In the genomic region with DNA sequence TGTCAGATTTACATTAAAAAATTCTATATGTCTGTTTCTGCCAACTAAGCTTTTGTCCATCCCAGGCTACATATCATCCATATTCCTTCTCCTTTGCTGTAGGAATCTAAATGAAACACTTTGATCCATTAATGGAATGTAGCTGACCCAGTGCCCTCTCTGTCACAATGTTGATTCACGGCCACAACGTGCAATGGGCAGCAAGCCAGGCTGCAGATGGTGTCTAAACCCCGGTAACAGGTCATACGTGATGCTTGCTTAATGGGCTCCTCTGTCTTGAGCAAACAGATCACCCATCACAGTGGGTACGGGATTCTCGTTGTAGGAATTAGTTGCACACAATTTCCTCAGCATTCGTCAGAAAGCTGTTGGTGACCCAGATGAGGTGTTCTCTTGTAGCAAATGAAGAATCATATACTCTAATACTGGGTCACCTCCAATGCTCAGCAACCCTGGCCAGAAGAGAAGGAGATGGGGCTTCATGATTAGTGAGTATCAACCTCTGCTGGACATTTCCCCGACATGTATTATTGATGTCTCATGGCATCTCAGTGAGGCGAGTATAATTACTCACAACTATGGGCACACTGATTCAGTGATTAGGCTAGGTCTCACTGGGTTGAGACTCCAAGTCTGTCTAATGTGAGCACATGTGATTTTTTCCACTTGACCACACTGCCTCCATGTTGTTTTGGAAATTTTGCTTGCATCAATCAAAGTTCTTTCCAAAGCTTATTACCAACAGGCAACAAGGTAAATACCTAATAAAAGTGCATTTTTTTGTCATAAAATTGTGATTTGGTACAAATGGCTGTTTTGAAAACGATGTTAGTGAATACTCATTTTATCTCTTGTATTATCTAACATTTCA, we compare ENCODE assay signal across 23 cellular contexts. TPM values are rescaled to one million over a fixed set of nuclear protein-coding genes. Genes with fewer than 3 reads are reported as not detected.
A peak's percentile ranks its signal among the peaks of the same experiment; 100 is the strongest.
DNase-seq lines count a peak whose midpoint lies in the region; ATAC-seq, FAIRE-seq and TF ChIP-seq lines count a peak whose summit lies in the region.
"Had no signal": no experiment of that assay in that cellular context is flagged by ENCODE, and none has a peak within 500 bp of the region (broad histone marks: within the 10 kb centered on the region; RNA-seq: fewer than 3 reads in every experiment).

No MANE protein-coding gene starts in this region.

- peaks cover 12% of the 10 kb centered on the region for H3K9me3 Mint-ChIP-seq in type B pancreatic cell
- H3K9me3 Mint-ChIP-seq: activated T-helper 17 cell treated with anti-CD3 and anti-CD28 coated beads, Interleukin-2, amount 50 U/mL, for 72 hours; memory B cell had no signal

- H3K4me2 ChIP-seq in A549 = peak overlapping the region; percentile 70

- H3K4me3 ChIP-seq in A549 (no peak overlapping the region), fibroblast of mammary gland (ENCODE audit: control insufficient read depth, low read depth, low read length) (no peak overlapping the region)
- H3K4me3 ChIP-seq: GM23248, SJSA1, stomach had no signal

- H3K27ac Mint-ChIP-seq in type B pancreatic cell = no peak overlapping the region
- H3K27ac Mint-ChIP-seq: activated T-helper 17 cell treated with anti-CD3 and anti-CD28 coated beads, Interleukin-2, amount 50 U/mL, for 72 hours; CD14-positive monocyte; memory B cell; naive B cell had no signal

- no peaks in the 10 kb centered on the region for H3K36me3 Mint-ChIP-seq in type B pancreatic cell
- H3K36me3 Mint-ChIP-seq: CD14-positive monocyte, memory B cell had no signal

- TF ChIP-seq CTCF in A549 (IDR thresholded peaks at IDR 0.05) (no peak), fibroblast of mammary gland (conservative IDR thresholded peaks at IDR 0.05; ENCODE audit: control insufficient read depth, insufficient read depth, low read depth, low read length) (no peak), type B pancreatic cell (conservative IDR thresholded peaks at IDR 0.05) (no peak)

- no peaks in the 10 kb centered on the region for H3K4me1 Mint-ChIP-seq in type B pancreatic cell (ENCODE audit: unreplicated experiment)
- H3K4me1 Mint-ChIP-seq: activated T-helper 17 cell treated with anti-CD3 and anti-CD28 coated beads, Interleukin-2, amount 50 U/mL, for 72 hours; CD14-positive monocyte; memory B cell; naive B cell had no signal

- peak; percentile 91 to 96 for ATAC-seq in A549
- ATAC-seq in HG03139 (IDR thresholded peaks at IDR 0.05; ENCODE audit: unreplicated experiment) = no peak
- ATAC-seq: activated T-helper 17 cell treated with anti-CD3 and anti-CD28 coated beads, Interleukin-2, amount 50 U/mL, for 72 hours; esophagus mucosa had no signal

- WGBS in A549 (ENCODE audit: missing lambda C conversion rate) = 19% methylated on average over 10 of the region's 10 CpGs

- DNase-seq in A549 (ENCODE audit: low read depth in 1 of 2, low spot score in 1 of 2) = peak; percentile 65 to 91
- peak; percentile 92 for DNase-seq in HT-29 (ENCODE audit: low spot score)
- peak; percentile 77 for DNase-seq in RPMI7951 (ENCODE audit: low read depth)
- DNase-seq in fibroblast of mammary gland (ENCODE audit: low read depth) = peak; percentile 47
- no peak for DNase-seq in SW 1271 (lab: John Stamatoyannopoulos, UW)
- no peak for DNase-seq in NCI-H146 treated with DMSO at 0.1 percent for 48 hours (lab: John Stamatoyannopoulos, UW; ENCODE audit: unreplicated experiment)
- no peak for DNase-seq in type B pancreatic cell (ENCODE audit: extremely low spot score, unreplicated experiment)
- DNase-seq: caudate nucleus, DND-41, glutamatergic neuron, GM23248, KBM-7, naive B cell, stomach, T1000 had no signal

- H3K4me1 ChIP-seq in A549 = peaks cover 71% of the 10 kb centered on the region
- H3K4me1 ChIP-seq: parathyroid adenoma, stomach had no signal

- CTCF ChIA-PET in A549 (lab: Yijun Ruan, JAX) = interaction anchor here (0.6 to 1.9 kb wide), 10 partner anchors 9 to 93 kb away, joined by 3 to 7 read pairs (median 3); no protein-coding TSS in a partner anchor

- H3K9me3 ChIP-seq in A549 = peaks cover 12% of the 10 kb centered on the region; the same call in 2 of the 3 replicates
- H3K9me3 ChIP-seq: SJSA1 had no signal

- TF ChIP-seq EP300 in A549 (IDR thresholded peaks at IDR 0.05) = peak; percentile 91 to 97; a peak in 4 of 5 replicates

- H3K27me3 Mint-ChIP-seq in type B pancreatic cell = no peaks in the 10 kb centered on the region

- POLR2A ChIA-PET in A549 (lab: Yijun Ruan, JAX) = interaction anchor here (1.0 to 6.4 kb wide), 4 partner anchors 9 to 57 kb away, joined by 3 to 57 read pairs (median 5); a partner anchor contains a TSS

- FAIRE-seq in A549 (lab: Jason Lieb, UNC) = peak; percentile 100
- FAIRE-seq: GM18507 had no signal

- TF ChIP-seq RAD21 in A549 (conservative IDR thresholded peaks at IDR 0.05 in 1 of 2, IDR thresholded peaks at IDR 0.05 in 1 of 2) = peak in 1 of 2 experiments; percentile 54; a peak in 2 of 5 replicates

- H3K4me3 Mint-ChIP-seq in type B pancreatic cell = no peak overlapping the region
- H3K4me3 Mint-ChIP-seq: activated T-helper 17 cell treated with anti-CD3 and anti-CD28 coated beads, Interleukin-2, amount 50 U/mL, for 72 hours; CD14-positive monocyte; memory B cell; naive B cell had no signal

- H3K27ac ChIP-seq in A549 = peak overlapping the region; percentile 87 to 99
- H3K27ac ChIP-seq: GM23248, parathyroid adenoma, SJSA1, stomach had no signal

- no peak for TF ChIP-seq POLR2A in A549 (IDR thresholded peaks at IDR 0.05; ENCODE audit: low read length)

TF ChIP-seq in A549, 52 proteins besides CTCF, POLR2A, EP300 and RAD21 (continues in another document):
- TF ChIP-seq, protein P1, sequence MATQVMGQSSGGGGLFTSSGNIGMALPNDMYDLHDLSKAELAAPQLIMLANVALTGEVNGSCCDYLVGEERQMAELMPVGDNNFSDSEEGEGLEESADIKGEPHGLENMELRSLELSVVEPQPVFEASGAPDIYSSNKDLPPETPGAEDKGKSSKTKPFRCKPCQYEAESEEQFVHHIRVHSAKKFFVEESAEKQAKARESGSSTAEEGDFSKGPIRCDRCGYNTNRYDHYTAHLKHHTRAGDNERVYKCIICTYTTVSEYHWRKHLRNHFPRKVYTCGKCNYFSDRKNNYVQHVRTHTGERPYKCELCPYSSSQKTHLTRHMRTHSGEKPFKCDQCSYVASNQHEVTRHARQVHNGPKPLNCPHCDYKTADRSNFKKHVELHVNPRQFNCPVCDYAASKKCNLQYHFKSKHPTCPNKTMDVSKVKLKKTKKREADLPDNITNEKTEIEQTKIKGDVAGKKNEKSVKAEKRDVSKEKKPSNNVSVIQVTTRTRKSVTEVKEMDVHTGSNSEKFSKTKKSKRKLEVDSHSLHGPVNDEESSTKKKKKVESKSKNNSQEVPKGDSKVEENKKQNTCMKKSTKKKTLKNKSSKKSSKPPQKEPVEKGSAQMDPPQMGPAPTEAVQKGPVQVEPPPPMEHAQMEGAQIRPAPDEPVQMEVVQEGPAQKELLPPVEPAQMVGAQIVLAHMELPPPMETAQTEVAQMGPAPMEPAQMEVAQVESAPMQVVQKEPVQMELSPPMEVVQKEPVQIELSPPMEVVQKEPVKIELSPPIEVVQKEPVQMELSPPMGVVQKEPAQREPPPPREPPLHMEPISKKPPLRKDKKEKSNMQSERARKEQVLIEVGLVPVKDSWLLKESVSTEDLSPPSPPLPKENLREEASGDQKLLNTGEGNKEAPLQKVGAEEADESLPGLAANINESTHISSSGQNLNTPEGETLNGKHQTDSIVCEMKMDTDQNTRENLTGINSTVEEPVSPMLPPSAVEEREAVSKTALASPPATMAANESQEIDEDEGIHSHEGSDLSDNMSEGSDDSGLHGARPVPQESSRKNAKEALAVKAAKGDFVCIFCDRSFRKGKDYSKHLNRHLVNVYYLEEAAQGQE (IDR thresholded peaks at IDR 0.05) = no peak
- TF ChIP-seq KDM5A (IDR thresholded peaks at IDR 0.05) (no peak), POLR2AphosphoS2 (conservative IDR thresholded peaks at IDR 0.05; ENCODE audit: low read length) (no peak), BHLHE40 (IDR thresholded peaks at IDR 0.05; ENCODE audit: low read depth, low read length) (no peak), EHF (CRISPR knock-in tag; IDR thresholded peaks at IDR 0.05) (peak; percentile 100), FOXS1 (CRISPR knock-in tag; IDR thresholded peaks at IDR 0.05) (peak; percentile 99), ZC3H11A (IDR thresholded peaks at IDR 0.05) (no peak), RFX5 (IDR thresholded peaks at IDR 0.05) (no peak), HOXB13 (CRISPR knock-in tag; IDR thresholded peaks at IDR 0.05; ENCODE audit: low read depth) (peak; percentile 100), MAZ (IDR thresholded peaks at IDR 0.05; ENCODE audit: borderline replicate concordance, low read depth, low read length) (no peak), RNF2 (IDR thresholded peaks at IDR 0.05; ENCODE audit: borderline replicate concordance, low read depth) (no peak)
- TF ChIP-seq, protein P2, sequence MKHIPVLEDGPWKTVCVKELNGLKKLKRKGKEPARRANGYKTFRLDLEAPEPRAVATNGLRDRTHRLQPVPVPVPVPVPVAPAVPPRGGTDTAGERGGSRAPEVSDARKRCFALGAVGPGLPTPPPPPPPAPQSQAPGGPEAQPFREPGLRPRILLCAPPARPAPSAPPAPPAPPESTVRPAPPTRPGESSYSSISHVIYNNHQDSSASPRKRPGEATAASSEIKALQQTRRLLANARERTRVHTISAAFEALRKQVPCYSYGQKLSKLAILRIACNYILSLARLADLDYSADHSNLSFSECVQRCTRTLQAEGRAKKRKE (CRISPR knock-in tag; IDR thresholded peaks at IDR 0.05; ENCODE audit: low read depth) = peak; percentile 100
- TF ChIP-seq, protein P3, sequence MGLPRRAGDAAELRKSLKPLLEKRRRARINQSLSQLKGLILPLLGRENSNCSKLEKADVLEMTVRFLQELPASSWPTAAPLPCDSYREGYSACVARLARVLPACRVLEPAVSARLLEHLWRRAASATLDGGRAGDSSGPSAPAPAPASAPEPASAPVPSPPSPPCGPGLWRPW (IDR thresholded peaks at IDR 0.05) = peak; percentile 61; the same call in 1 of the 2 replicates

RNA-seq across cellular contexts. Expression of a gene that starts 12.9 kb away (rescaled TPM):
- polyA plus RNA-seq in A549 (2011; rRNA removed) (582 and 623 TPM in 2 replicates), A549 (2017; fragmentation: RNase III; extraction: RNeasy Plus Mini Kit Qiagen cat#74134 plus additional on column Dnase treatment) (266 to 276 TPM (median 272 TPM) in 3 replicates)
- polyA plus RNA-seq in A549 (2012; cell fraction: cytosol; rRNA removed) = 93.1 and 105 TPM in 2 replicates
- polyA plus RNA-seq in A549 (2012; cell fraction: nucleus; rRNA removed) = 87.3 and 98.2 TPM in 2 replicates
- 413 and 418 TPM in 2 replicates for polyA minus RNA-seq in A549 (2011; rRNA and poly(A)+ RNA removed)
- total RNA-seq in HT-29 (2014; rRNA removed; shearing (Covaris generic)) = 104 TPM in 2 replicates
- 245 and 306 TPM in 2 replicates for total RNA-seq in RPMI7951 (2014; rRNA removed; shearing (Covaris generic))
- 29.2 and 51.2 TPM in 2 replicates for total RNA-seq in type B pancreatic cell (ENCODE audit: low replicate concordance)

Comparison
In these comparisons a context has a peak if more than half of its experiments do, and no peak if none do; other contexts are left out.
1. DNase-seq: peak in A549 (2 of 2), HT-29 (single experiment), RPMI7951 (single experiment) and fibroblast of mammary gland (single experiment); none in SW 1271 (0 of 2), NCI-H146 treated with DMSO at 0.1 percent for 48 hours (single experiment) and type B pancreatic cell (single experiment).